In the genomic region with DNA sequence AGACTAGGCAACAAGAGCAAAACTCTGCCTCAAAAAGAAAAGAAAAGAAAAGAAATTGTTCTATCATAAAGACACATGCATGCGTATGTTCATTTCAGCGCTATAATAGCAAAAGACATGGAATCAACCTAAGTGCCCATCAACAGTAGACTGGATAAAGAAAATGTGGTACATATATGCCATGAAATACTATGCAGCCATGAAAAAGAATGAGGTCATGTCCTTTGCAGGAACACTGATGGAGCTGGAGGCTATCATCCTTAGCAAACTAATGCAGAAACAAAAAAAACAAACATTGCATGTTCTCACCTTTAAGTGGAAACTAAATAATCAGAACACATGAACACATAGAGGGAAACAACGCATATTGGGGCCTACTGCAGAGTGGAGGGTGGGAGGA, we compare ENCODE assay signal across 27 cellular contexts.
"Had no signal": no experiment of that assay in that cellular context is flagged by ENCODE, and none has a peak within 500 bp of the region (broad histone marks: within the 10 kb centered on the region; RNA-seq: fewer than 3 reads in every experiment).

No MANE protein-coding gene starts in this region.

- H3K27ac ChIP-seq: stomach, suprapubic skin, testis, thoracic aorta, thyroid gland, tibial artery, tibial nerve, transverse colon, upper lobe of left lung, upper lobe of right lung, uterus, vagina had no signal

- FAIRE-seq: urothelium cell line had no signal

- H3K27me3 ChIP-seq: stomach, suprapubic skin, testis, thyroid gland, tibial artery, tibial nerve, transverse colon, upper lobe of left lung, upper lobe of right lung, uterus, vagina had no signal

- DNase-seq: stimulated activated CD4-positive, alpha-beta T cell treated with anti-CD3 and anti-CD28 coated beads, Interleukin-2, amount 100 ng/mL, for 48 hours; stimulated activated CD4-positive, alpha-beta T cell treated with anti-CD3 and anti-CD28 coated beads, Interleukin-4, amount 100 ng/mL, for 1 hour; stimulated activated CD4-positive, alpha-beta T cell treated with anti-CD3 and anti-CD28 coated beads, Interleukin-4, amount 100 ng/mL, for 24 hours; stimulated activated CD4-positive, alpha-beta T cell treated with anti-CD3 and anti-CD28 coated beads, Interleukin-4, amount 100 ng/mL, for 4 hours; stimulated activated CD8-positive, alpha-beta memory T cell treated with anti-CD3 and anti-CD28 coated beads, Interleukin-4, amount 100 ng/mL, for 48 hours; stimulated activated naive B cell treated with anti-CD40 and anti-IgM and Interleukin-4, amounts not matched to agents 10 μg/mL and 1 μg/mL and 100 μg/mL, for 72 hours; stimulated activated naive CD4-positive, alpha-beta T cell; stimulated activated naive CD4-positive, alpha-beta T cell treated with Interleukin-2 at 50 U/mL for 16 hours; stimulated activated naive CD8-positive, alpha-beta T cell treated with anti-CD3 and anti-CD28 coated beads, Interleukin-15, amount 100 ng/mL, for 72 hours; stimulated activated naive CD8-positive, alpha-beta T cell treated with anti-CD3 and anti-CD28 coated beads, Interleukin-15, Interleukin-2, amounts not matched to agents 100 U/mL and 50 U/mL, for 24 hours; stomach; substantia nigra; testis; thyroid gland; tibial artery; transverse colon; trophoblast cell; upper lobe of left lung; upper lobe of right lung; uterus had no signal

- H3K9me3 ChIP-seq: testis, thyroid gland, vagina had no signal

- H3K36me3 ChIP-seq: stomach, suprapubic skin, thoracic aorta, thyroid gland, transverse colon, upper lobe of left lung, upper lobe of right lung, uterus, vagina had no signal

- H3K4me3 ChIP-seq: stomach, suprapubic skin, testis, thoracic aorta, thyroid gland, tibial artery, tibial nerve, transverse colon, upper lobe of left lung, upper lobe of right lung, uterus, vagina had no signal

- ATAC-seq: stimulated activated effector memory CD8-positive, alpha-beta T cell treated with anti-CD3 and anti-CD28 coated beads, Interleukin-12 subunit alpha, Interleukin-12 subunit beta, amount 100 ng/mL, for 72 hours; stimulated activated memory B cell treated with anti-CD40 and anti-IgM and Interleukin-4, amounts not matched to agents 10 μg/mL and 1 μg/mL and 100 μg/mL, for 72 hours; stimulated activated naive B cell treated with anti-CD40 and anti-IgM and Interleukin-4, amounts not matched to agents 10 μg/mL and 1 μg/mL and 100 μg/mL, for 72 hours; stimulated activated naive CD8-positive, alpha-beta T cell treated with anti-CD3 and anti-CD28 coated beads, Interleukin-15, amount 100 ng/mL, for 72 hours; stimulated activated naive CD8-positive, alpha-beta T cell treated with anti-CD3 and anti-CD28 coated beads, Interleukin-15, Interleukin-2, amounts not matched to agents 100 U/mL and 50 U/mL, for 24 hours; upper lobe of right lung had no signal

- H3K4me1 ChIP-seq: stomach, suprapubic skin, testis, thyroid gland, tibial artery, tibial nerve, transverse colon, upper lobe of left lung, upper lobe of right lung, uterus, vagina had no signal
